ENCODE assay signal across 20 cellular contexts in the genomic region with DNA sequence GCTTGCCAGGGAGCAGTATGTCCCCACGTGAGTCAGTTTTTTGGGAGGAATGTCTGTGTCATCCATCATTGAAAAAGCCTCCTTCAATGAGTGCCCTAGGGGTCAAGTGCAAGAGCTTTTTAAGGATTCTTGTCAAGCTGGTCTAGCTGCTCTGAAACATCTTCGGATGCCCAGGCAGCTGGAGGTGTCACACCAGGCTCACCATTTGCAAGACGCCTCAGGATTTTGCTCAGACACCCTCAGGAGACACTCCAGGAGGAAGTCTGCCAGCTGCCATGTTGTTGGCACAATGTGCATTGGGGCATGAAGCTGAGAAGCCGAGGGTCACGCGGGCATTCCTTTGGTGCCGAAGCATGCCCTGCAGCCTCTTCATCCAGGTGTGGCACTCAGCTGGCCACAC.
A peak's percentile ranks its signal among the peaks of the same experiment; 100 is the strongest.
DNase-seq lines count a peak whose midpoint lies in the region; ATAC-seq and TF ChIP-seq lines count a peak whose summit lies in the region.
"Had no signal": no experiment of that assay in that cellular context is flagged by ENCODE, and none has a peak within 500 bp of the region (broad histone marks: within the 10 kb centered on the region; RNA-seq: fewer than 3 reads in every experiment).

No MANE protein-coding gene starts in this region.

- no peaks in the 10 kb centered on the region for H4K20me1 ChIP-seq in BLaER1 treated with 17β-estradiol and CSF1 and Interleukin-3, amounts not matched to agents 10 nM and 100 nM
- no peaks in the 10 kb centered on the region for H4K20me1 ChIP-seq in PC-3 (ENCODE audit: low read length)

- BruUV-seq in PC-3 (replicated peaks; lab: Mats Ljungman, UMichigan): no TSS peak

- no peak overlapping the region for H3K18ac ChIP-seq in trophoblast cell (ENCODE audit: low read length)

- H3K79me1 ChIP-seq in trophoblast cell (ENCODE audit: low read length): no peaks in the 10 kb centered on the region

- H3K4me3 Mint-ChIP-seq in CD8-positive, alpha-beta T cell: no peak overlapping the region
- H3K4me3 Mint-ChIP-seq: CD8-positive, alpha-beta memory T cell; GM23338; HFFc6 had no signal

- H3K4me1 Mint-ChIP-seq in CD8-positive, alpha-beta T cell (ENCODE audit: low read depth): peaks cover 15% of the 10 kb centered on the region
- H3K4me1 Mint-ChIP-seq: GM23338 had no signal

- H2AFZ ChIP-seq in PC-3 (ENCODE audit: low read length): no peak overlapping the region
- H2AFZ ChIP-seq in trophoblast cell (ENCODE audit: insufficient read depth, low read length, poor library complexity): no peak overlapping the region
- H2AFZ ChIP-seq: GM23338 had no signal

- H3K4me3 ChIP-seq in BLaER1 treated with 17β-estradiol and CSF1 and Interleukin-3, amounts not matched to agents 10 nM and 100 nM: no peak overlapping the region
- H3K4me3 ChIP-seq in PC-3 (ENCODE audit: low read length) (no peak overlapping the region), trophoblast cell (ENCODE audit: low read depth, low read length) (no peak overlapping the region)
- no peak overlapping the region for H3K4me3 ChIP-seq in CD8-positive, alpha-beta T cell (ENCODE audit: low read depth, low read length)
- H3K4me3 ChIP-seq: GM23338, K562 had no signal

- no peaks in the 10 kb centered on the region for H3K36me3 Mint-ChIP-seq in CD8-positive, alpha-beta T cell

- no peak overlapping the region for H3K23ac ChIP-seq in trophoblast cell (ENCODE audit: low read length)

- ATAC-seq in PC-3 (no peak), esophagus mucosa (peak; percentile 59)
- no peak for ATAC-seq in CD8-positive, alpha-beta T cell
- ATAC-seq: GM23338, HCT116, K562 had no signal

- H3K79me2 ChIP-seq in PC-3 (ENCODE audit: low read length) (no peaks in the 10 kb centered on the region), trophoblast cell (ENCODE audit: control insufficient read depth, insufficient read depth, low read length, poor library complexity) (no peaks in the 10 kb centered on the region)

- peaks cover 15% of the 10 kb centered on the region for H3K9me3 Mint-ChIP-seq in CD8-positive, alpha-beta T cell

- no peak overlapping the region for H3K27ac Mint-ChIP-seq in CD8-positive, alpha-beta T cell
- H3K27ac Mint-ChIP-seq: CD8-positive, alpha-beta memory T cell; GM23338; HFFc6 had no signal

- H3K36me3 ChIP-seq in BLaER1 treated with 17β-estradiol and CSF1 and Interleukin-3, amounts not matched to agents 10 nM and 100 nM: no peaks in the 10 kb centered on the region
- H3K36me3 ChIP-seq in PC-3 (ENCODE audit: low read depth, low read length): no peaks in the 10 kb centered on the region
- H3K36me3 ChIP-seq in trophoblast cell (ENCODE audit: control insufficient read depth in 1 of 2, insufficient read depth in 2 of 2, low read length in 2 of 2): no peaks in the 10 kb centered on the region
- H3K36me3 ChIP-seq in CD8-positive, alpha-beta T cell (ENCODE audit: insufficient read depth, low read length): no peaks in the 10 kb centered on the region

- no peak overlapping the region for H4K12ac ChIP-seq in trophoblast cell (ENCODE audit: low read depth, low read length)

- H3K9me2 ChIP-seq in PC-3 (replicated peaks; ENCODE audit: low read length): no peaks in the 10 kb centered on the region

- no peak overlapping the region for H3K4ac ChIP-seq in trophoblast cell (ENCODE audit: low read depth, low read length)

- H2BK120ac ChIP-seq in trophoblast cell (ENCODE audit: insufficient read depth, low read length, poor library complexity): no peak overlapping the region

- H2BK5ac ChIP-seq in trophoblast cell (ENCODE audit: low read depth, low read length, poor library complexity): no peak overlapping the region

- POLR2A ChIA-PET in PC-3 (lab: Charles Lee; ENCODE audit: unreplicated experiment): no interaction called here
- POLR2A ChIA-PET in CD8-positive, alpha-beta T cell (lab: Charles Lee): no interaction called here

- no peaks in the 10 kb centered on the region; a peak in 1 of 22 replicates for H3K27me3 ChIP-seq in BLaER1 treated with 17β-estradiol and CSF1 and Interleukin-3, amounts not matched to agents 10 nM and 100 nM
- H3K27me3 ChIP-seq in PC-3 (ENCODE audit: low read length) (no peaks in the 10 kb centered on the region), trophoblast cell (ENCODE audit: insufficient read depth, low read length) (no peaks in the 10 kb centered on the region)
- no peaks in the 10 kb centered on the region for H3K27me3 ChIP-seq in CD8-positive, alpha-beta T cell (ENCODE audit: insufficient read depth, low read length)

- no peak overlapping the region for H4K8ac ChIP-seq in trophoblast cell (ENCODE audit: low read depth, low read length)

- CTCF ChIA-PET in PC-3 (lab: Charles Lee): no interaction called here
- CTCF ChIA-PET in CD8-positive, alpha-beta T cell (lab: Charles Lee): no interaction called here

- DNase-seq in PC-3: peak; percentile 2
- DNase-seq in trophoblast cell: peak; percentile 77 to 96
- no peak for DNase-seq in CD8-positive, alpha-beta T cell
- no peak for DNase-seq in DMS53 treated with DMSO at 0.1 percent for 48 hours (lab: John Stamatoyannopoulos, UW; ENCODE audit: unreplicated experiment)
- DNase-seq in NOMO-1 (lab: John Stamatoyannopoulos, UW; ENCODE audit: unreplicated experiment in 2 of 2): no peak
- DNase-seq in DMS153 (lab: John Stamatoyannopoulos, UW): no peak
- DNase-seq: ACHN; CD8-positive, alpha-beta memory T cell; COR-L47; DMS79 treated with DMSO at 0.1 percent for 48 hours; GF-D8; H7; HFFc6; IMR-90 had no signal

- peaks cover 4% of the 10 kb centered on the region for H3K27me3 Mint-ChIP-seq in CD8-positive, alpha-beta T cell (ENCODE audit: low read depth)

- no peak overlapping the region for H3K9ac ChIP-seq in BLaER1 treated with 17β-estradiol and CSF1 and Interleukin-3, amounts not matched to agents 10 nM and 100 nM
- H3K9ac ChIP-seq in PC-3 (ENCODE audit: low read length) (no peak overlapping the region), trophoblast cell (ENCODE audit: low read length) (no peak overlapping the region)

- H3K9me3 ChIP-seq in BLaER1 treated with 17β-estradiol and CSF1 and Interleukin-3, amounts not matched to agents 10 nM and 100 nM (replicated peaks in 1 of 11): peaks cover 14 to 39% (median 19%) of the 10 kb centered on the region in 11 experiments; a peak in 18 of 22 replicates
- H3K9me3 ChIP-seq in PC-3 (ENCODE audit: low read length): no peaks in the 10 kb centered on the region
- H3K9me3 ChIP-seq in trophoblast cell (ENCODE audit: insufficient read depth, low read depth, low read length): peaks cover 4% of the 10 kb centered on the region
- H3K9me3 ChIP-seq in CD8-positive, alpha-beta T cell (ENCODE audit: low read length): no peaks in the 10 kb centered on the region

- no peak overlapping the region for H3K14ac ChIP-seq in trophoblast cell (ENCODE audit: low read length)

- intact Hi-C loops in PC-3 (cut with micrococcal nuclease): no loop called here
- intact Hi-C loops in CD8-positive, alpha-beta T cell (cut with DNase I, micrococcal nuclease): no loop called here

- no peaks in the 10 kb centered on the region for H3F3A ChIP-seq in PC-3 (ENCODE audit: low read length, unreplicated experiment)

- peak overlapping the region in 9 of 11 experiments; percentile 19 to 70 (median 43); a peak in 16 of 22 replicates for H3K4me2 ChIP-seq in BLaER1 treated with 17β-estradiol and CSF1 and Interleukin-3, amounts not matched to agents 10 nM and 100 nM
- H3K4me2 ChIP-seq in PC-3 (ENCODE audit: low read length) (no peak overlapping the region), trophoblast cell (ENCODE audit: low read length) (no peak overlapping the region)
- H3K4me2 ChIP-seq: GM23338 had no signal

- no peak overlapping the region for H4K91ac ChIP-seq in trophoblast cell (ENCODE audit: low read depth, low read length)

- no peak overlapping the region for H2BK12ac ChIP-seq in trophoblast cell (ENCODE audit: low read length)

- TF ChIP-seq CTCF in PC-3 (conservative IDR thresholded peaks at IDR 0.05; ENCODE audit: low read depth, low read length): no peak
- TF ChIP-seq CTCF in CD8-positive, alpha-beta T cell (IDR thresholded peaks at IDR 0.05): no peak

- whole genome bisulfite sequencing in trophoblast cell (ENCODE audit: extremely low coverage, insufficient coverage, insufficient read length): no CpG with 5 or more reads among the region's 7 CpGs

- peaks cover 0 to 28% (median 11%) of the 10 kb centered on the region in 10 experiments; a peak in 13 of 20 replicates for H3K4me1 ChIP-seq in BLaER1 treated with 17β-estradiol and CSF1 and Interleukin-3, amounts not matched to agents 10 nM and 100 nM
- H3K4me1 ChIP-seq in PC-3 (ENCODE audit: insufficient read depth, low read length) (no peaks in the 10 kb centered on the region), trophoblast cell (ENCODE audit: control insufficient read depth in 1 of 2, insufficient read depth in 2 of 2, low read length in 2 of 2) (peaks cover 3 to 6% of the 10 kb centered on the region in 2 experiments)
- H3K4me1 ChIP-seq in CD8-positive, alpha-beta T cell (ENCODE audit: insufficient read depth, low read length): no peaks in the 10 kb centered on the region

- H3K27ac ChIP-seq in BLaER1 treated with 17β-estradiol and CSF1 and Interleukin-3, amounts not matched to agents 10 nM and 100 nM: no peak overlapping the region
- H3K27ac ChIP-seq in PC-3 (ENCODE audit: low read length) (no peak overlapping the region), trophoblast cell (ENCODE audit: low read depth, low read length) (no peak overlapping the region)
- no peak overlapping the region for H3K27ac ChIP-seq in CD8-positive, alpha-beta T cell (ENCODE audit: low read depth, low read length)
- H3K27ac ChIP-seq: HL-60 had no signal

- H2AK5ac ChIP-seq in trophoblast cell (ENCODE audit: low read length): no peak overlapping the region

Comparison
In these comparisons a context has a peak if more than half of its experiments do, and no peak if none do; other contexts are left out.
1. H3K4me2 ChIP-seq: peak in BLaER1 treated with 17β-estradiol and CSF1 and Interleukin-3, amounts not matched to agents 10 nM and 100 nM (9 of 11); none in PC-3 (single experiment) and trophoblast cell (single experiment).
2. DNase-seq: peak in PC-3 (single experiment) and trophoblast cell (2 of 2); none in CD8-positive, alpha-beta T cell (0 of 7), DMS53 treated with DMSO at 0.1 percent for 48 hours (single experiment), NOMO-1 (0 of 2) and DMS153 (single experiment).